In genomic region chr2:191512202-191512601, GRCh38 we compare ENCODE assay signal across 24 cellular contexts.
"Had no signal": no experiment of that assay in that cellular context is flagged by ENCODE, and none has a peak within 500 bp of the region (broad histone marks: within the 10 kb centered on the region; RNA-seq: fewer than 3 reads in every experiment).

No MANE protein-coding gene starts in this region.

- H3K9me3 ChIP-seq: body of pancreas had no signal

- H3K27me3 Mint-ChIP-seq: activated B cell treated with CpG ODN at 0.5 μM for 24 hours; activated T-cell treated with anti-CD3 and anti-CD28 coated beads, Interleukin-2, amount 50 U/mL, for 24 hours had no signal

- H3K4me1 ChIP-seq: body of pancreas, SJSA1 had no signal

- H3K27ac Mint-ChIP-seq: activated B cell treated with CpG ODN at 0.5 μM for 24 hours; activated CD4-positive, alpha-beta T cell treated with anti-CD3 and anti-CD28 coated beads, Interleukin-2, amount 10 ng/mL, durations not matched to agents 24 days and 14 days; activated CD8-positive, alpha-beta memory T cell treated with anti-CD3 and anti-CD28 coated beads, Interleukin-2, amount 10 ng/mL, durations not matched to agents 7 days and 5 days; activated naive CD4-positive, alpha-beta T cell treated with anti-CD3 and anti-CD28 coated beads, Interleukin-2, amount 50 U/mL, for 24 hours; activated T-cell treated with anti-CD3 and anti-CD28 coated beads, Interleukin-2, amount 50 U/mL, for 24 hours; activated T-helper 1 cell treated with anti-CD3 and anti-CD28 coated beads, Interleukin-12 subunit alpha, Interleukin-12 subunit beta, Interleukin-2, Interleukin-4 antibody, amounts not matched to agents 30 ng/mL and 10 ng/mL and 1 ng/mL, durations not matched to agents 14 hours and 24 hours and 36 hours had no signal

- H3K4me3 Mint-ChIP-seq: activated B cell treated with CpG ODN at 0.5 μM for 24 hours; activated CD4-positive, alpha-beta T cell treated with anti-CD3 and anti-CD28 coated beads, Interleukin-2, amount 10 ng/mL, durations not matched to agents 24 days and 14 days; activated CD8-positive, alpha-beta memory T cell treated with anti-CD3 and anti-CD28 coated beads, Interleukin-2, amount 10 ng/mL, durations not matched to agents 7 days and 5 days; activated naive CD4-positive, alpha-beta T cell treated with anti-CD3 and anti-CD28 coated beads, Interleukin-2, amount 50 U/mL, for 24 hours; activated T-cell treated with anti-CD3 and anti-CD28 coated beads, Interleukin-2, amount 50 U/mL, for 24 hours; activated T-helper 1 cell treated with anti-CD3 and anti-CD28 coated beads, Interleukin-12 subunit alpha, Interleukin-12 subunit beta, Interleukin-2, Interleukin-4 antibody, amounts not matched to agents 30 ng/mL and 10 ng/mL and 1 ng/mL, durations not matched to agents 14 hours and 24 hours and 36 hours had no signal

- H3K4me1 Mint-ChIP-seq: activated B cell treated with CpG ODN at 0.5 μM for 24 hours; activated CD4-positive, alpha-beta T cell treated with anti-CD3 and anti-CD28 coated beads, Interleukin-2, amount 10 ng/mL, durations not matched to agents 24 days and 14 days; activated CD8-positive, alpha-beta memory T cell treated with anti-CD3 and anti-CD28 coated beads, Interleukin-2, amount 10 ng/mL, durations not matched to agents 7 days and 5 days; activated naive CD4-positive, alpha-beta T cell treated with anti-CD3 and anti-CD28 coated beads, Interleukin-2, amount 50 U/mL, for 24 hours had no signal

- H3K9me3 Mint-ChIP-seq: activated CD4-positive, alpha-beta T cell treated with anti-CD3 and anti-CD28 coated beads, Interleukin-2, amount 10 ng/mL, durations not matched to agents 24 days and 14 days; activated T-cell treated with anti-CD3 and anti-CD28 coated beads, Interleukin-2, amount 50 U/mL, for 24 hours had no signal

- H3K27ac ChIP-seq: body of pancreas, SJSA1 had no signal

- H3K4me3 ChIP-seq: body of pancreas, K562, SJSA1 had no signal

- ATAC-seq: activated CD8-positive, alpha-beta memory T cell treated with anti-CD3 and anti-CD28 coated beads, Interleukin-2, amount 10 ng/mL, durations not matched to agents 7 days and 5 days; body of pancreas; K562 had no signal

- H3K36me3 ChIP-seq: SJSA1 had no signal

- H3K27me3 ChIP-seq: body of pancreas, SJSA1 had no signal

- H3K36me3 Mint-ChIP-seq: activated CD8-positive, alpha-beta memory T cell treated with anti-CD3 and anti-CD28 coated beads, Interleukin-2, amount 10 ng/mL, durations not matched to agents 7 days and 5 days had no signal

- DNase-seq: activated B cell treated with CpG ODN at 0.5 μM for 24 hours; activated CD4-positive, alpha-beta T cell treated with anti-CD3 and anti-CD28 coated beads for 1 hour; activated CD4-positive, alpha-beta T cell treated with anti-CD3 and anti-CD28 coated beads, Interleukin-2, amount 10 ng/mL, durations not matched to agents 24 days and 14 days; activated CD4-positive, alpha-beta T cell treated with anti-CD3 and anti-CD28 coated beads, Interleukin-2, amount 50 U/mL, for 48 hours; activated CD8-positive, alpha-beta memory T cell treated with anti-CD3 and anti-CD28 coated beads, Interleukin-2, amount 10 ng/mL, durations not matched to agents 7 days and 5 days; activated effector memory CD4-positive, alpha-beta T cell treated with Interleukin-2 at 50 U/mL for 16 hours; activated naive CD4-positive, alpha-beta T cell; activated T-cell treated with anti-CD3 and anti-CD28 coated beads, Interleukin-2, amount 50 U/mL, for 24 hours; aorta; body of pancreas; central memory CD4-positive, alpha-beta T cell; Karpas-422; MM.1S; NCI-H1436; NCI-H1930; NCI-H2107; NCI-H226; SHP77; T-helper 2 cell; T1000 had no signal
